In the genomic region with DNA sequence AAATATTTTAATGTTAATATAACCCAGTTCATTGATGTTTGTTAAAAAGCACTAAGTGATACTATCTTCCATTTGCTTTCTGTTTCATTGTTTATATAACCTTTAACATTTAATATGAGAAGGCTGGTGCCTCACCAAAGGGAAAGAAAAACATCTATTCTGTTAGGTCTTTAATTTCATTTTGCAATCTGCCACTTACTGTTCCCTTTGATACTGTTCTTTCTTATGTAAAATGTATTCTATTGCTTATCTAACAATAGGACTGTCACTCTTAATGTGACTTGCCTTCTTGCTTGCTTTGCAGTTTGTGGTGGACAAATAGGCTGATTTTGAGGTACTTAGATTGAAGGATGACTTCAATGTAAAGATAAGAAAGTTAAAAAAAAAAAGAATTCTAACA, we compare ENCODE assay signal across 32 cellular contexts.
"Had no signal": no experiment of that assay in that cellular context is flagged by ENCODE, and none has a peak within 500 bp of the region (broad histone marks: within the 10 kb centered on the region; RNA-seq: fewer than 3 reads in every experiment).

No MANE protein-coding gene starts in this region.

- H3K9me3 ChIP-seq: adrenal gland, body of pancreas had no signal

- H3K4me1 ChIP-seq: adrenal gland, ascending aorta, body of pancreas, breast epithelium had no signal

- DNase-seq: activated effector memory CD4-positive, alpha-beta T cell treated with anti-CD3 and anti-CD28 coated beads, Interleukin-2, amount 50 U/mL, for 16 hours; activated effector memory CD4-positive, alpha-beta T cell treated with Interleukin-2 at 50 U/mL for 16 hours; activated gamma-delta T cell; activated gamma-delta T cell treated with Interleukin-2 at 50 U/mL for 16 hours; activated naive CD4-positive, alpha-beta T cell; activated naive CD4-positive, alpha-beta T cell treated with anti-CD3 and anti-CD28 coated beads for 36 hours; activated naive CD4-positive, alpha-beta T cell treated with anti-CD3 and anti-CD28 coated beads, Interleukin-2, amount 10 ng/mL, durations not matched to agents 7 days and 5 days; activated naive CD4-positive, alpha-beta T cell treated with anti-CD3 and anti-CD28 coated beads, Interleukin-2, amount 50 U/mL, for 16 hours; activated naive CD4-positive, alpha-beta T cell treated with Interleukin-2 at 50 U/mL for 16 hours; activated naive CD8-positive, alpha-beta T cell treated with anti-CD3 and anti-CD28 coated beads for 36 hours; activated naive CD8-positive, alpha-beta T cell treated with anti-CD3 and anti-CD28 coated beads, Interleukin-2, amount 10 ng/mL, durations not matched to agents 7 days and 5 days; activated naive CD8-positive, alpha-beta T cell treated with anti-CD3 and anti-CD28 coated beads, Interleukin-2, amount 50 U/mL, for 24 hours; activated T-cell treated with anti-CD3 and anti-CD28 coated beads, Interleukin-2, amount 50 U/mL, for 1 hour; activated T-cell treated with anti-CD3 and anti-CD28 coated beads, Interleukin-2, amount 50 U/mL, for 24 hours; activated T-cell treated with anti-CD3 and anti-CD28 coated beads, Interleukin-2, amount 50 U/mL, for 4 hours; activated T-cell treated with anti-CD3 and anti-CD28 coated beads, Interleukin-2, amount 50 U/mL, for 48 hours; activated T-cell treated with anti-CD3 and anti-CD28 coated beads, Interleukin-2, amount 50 U/mL, for 72 hours; adrenal gland; amniotic stem cell; amygdala; anterior cingulate cortex; aorta; body of pancreas; brain microvascular endothelial cell; caudate nucleus; central memory CD4-positive, alpha-beta T cell; cerebellar nuclear complex had no signal

- ATAC-seq: activated naive CD4-positive, alpha-beta T cell treated with anti-CD3 and anti-CD28 coated beads, Interleukin-2, amount 50 U/mL, for 72 hours; activated naive CD8-positive, alpha-beta T cell treated with anti-CD3 and anti-CD28 coated beads, Interleukin-2, amount 50 U/mL, for 24 hours; activated T-cell treated with anti-CD3 and anti-CD28 coated beads, Interleukin-2, amount 50 U/mL, for 4 hours; activated T-cell treated with anti-CD3 and anti-CD28 coated beads, Interleukin-2, amount 50 U/mL, for 72 hours; activated T-helper 17 cell treated with anti-CD3 and anti-CD28 coated beads, Interleukin-2, amount 50 U/mL, for 72 hours; body of pancreas had no signal

- H3K27me3 ChIP-seq: adrenal gland, ascending aorta, body of pancreas, brain microvascular endothelial cell, breast epithelium, cardiac muscle cell had no signal

- H3K36me3 ChIP-seq: adrenal gland, ascending aorta, brain microvascular endothelial cell, breast epithelium, cardiac muscle cell had no signal

- H3K27ac ChIP-seq: adrenal gland, ascending aorta, body of pancreas, brain microvascular endothelial cell, breast epithelium, cardiac muscle cell had no signal

- H3K4me3 ChIP-seq: adrenal gland, ascending aorta, body of pancreas, breast epithelium, cardiac muscle cell had no signal
